8 cellular contexts compared by ENCODE assay signal in genomic region chr6:41894366-41895299, GRCh38. TPM values are rescaled to one million over a fixed set of nuclear protein-coding genes. Genes with fewer than 3 reads are reported as not detected.
A peak's percentile ranks its signal among the peaks of the same experiment; 100 is the strongest.
DNase-seq lines count a peak whose midpoint lies in the region; ATAC-seq and TF ChIP-seq lines count a peak whose summit lies in the region.

No MANE protein-coding gene starts in this region.

- peak; percentile 37 for ATAC-seq in GM18502 (IDR thresholded peaks at IDR 0.05; ENCODE audit: poor library complexity, unreplicated experiment)
- peak; percentile 30 for ATAC-seq in HG03045 (IDR thresholded peaks at IDR 0.05; ENCODE audit: unreplicated experiment)

- intact Hi-C loops in dorsolateral prefrontal cortex (cut with DNase I) (loop anchor here (2.0 to 10.0 kb wide), 3 partner anchors 26 to 148 kb away; partner anchors contain the start of genes BYSL (in 1 of the 2), MED20 (in 1 of the 2), PRICKLE4 (in 1 of the 2) and TOMM6 (in 1 of the 2)), vagina (cut with DNase I) (no loop called here)

- H3K9me2 ChIP-seq in OCI-LY1 (ENCODE audit: low read depth, low read length) = no peaks in the 10 kb centered on the region

- H3F3A ChIP-seq in OCI-LY1 (ENCODE audit: insufficient read depth, low read length) = no peaks in the 10 kb centered on the region

- peak overlapping the region; percentile 57 for H2AFZ ChIP-seq in ACC112 (ENCODE audit: low read length, unreplicated experiment)
- no peak overlapping the region for H2AFZ ChIP-seq in OCI-LY1 (ENCODE audit: low read length)

- H3K4me3 ChIP-seq in ACC112 (ENCODE audit: low read depth, low read length) = peak overlapping the region; percentile 86
- peak overlapping the region; percentile 90 for H3K4me3 ChIP-seq in OCI-LY1 (ENCODE audit: low read depth, low read length, poor library complexity, severe bottlenecking)
- peak overlapping the region; percentile 57 to 96 (median 83) for H3K4me3 ChIP-seq in dorsolateral prefrontal cortex
- H3K4me3 ChIP-seq in vagina = peak overlapping the region; percentile 53 to 69

- H3K4me1 ChIP-seq in ACC112 (ENCODE audit: control insufficient read depth, insufficient read depth, low read length, unreplicated experiment) (peaks cover 13% of the 10 kb centered on the region), OCI-LY1 (ENCODE audit: insufficient read depth, low read length, severe bottlenecking) (peaks cover 44% of the 10 kb centered on the region), vagina (peaks cover 20% of the 10 kb centered on the region)

- TF ChIP-seq CTCF in OCI-LY1 (IDR thresholded peaks at IDR 0.05; ENCODE audit: low read length) = no peak
- no peak for TF ChIP-seq CTCF in dorsolateral prefrontal cortex (IDR thresholded peaks at IDR 0.05 in 54 of 56, conservative IDR thresholded peaks at IDR 0.05 in 2 of 56; ENCODE audit: low read depth in 1 of 56, partially characterized antibody in 56 of 56)
- no peak for TF ChIP-seq CTCF in vagina (IDR thresholded peaks at IDR 0.05)

- H3K36me3 ChIP-seq in ACC112 (ENCODE audit: insufficient read depth, low read length) = no peaks in the 10 kb centered on the region
- peaks cover 7% of the 10 kb centered on the region; the same call in 1 of the 2 replicates for H3K36me3 ChIP-seq in OCI-LY1 (ENCODE audit: insufficient read depth, low read length)
- no peaks in the 10 kb centered on the region for H3K36me3 ChIP-seq in vagina

- DNase-seq in dorsolateral prefrontal cortex (peak in 2 of 10 donors; percentile 11 to 20), midbrain (lab: John Stamatoyannopoulos, UW) (peak; percentile 74), vagina (ENCODE audit: extremely low spot score in 2 of 2) (no peak), SIG-M5 (lab: John Stamatoyannopoulos, UW) (no peak)

- no peak for TF ChIP-seq POLR2A in vagina (IDR thresholded peaks at IDR 0.05)

- H3K27me3 ChIP-seq in ACC112 (ENCODE audit: insufficient read depth, low read length) (no peaks in the 10 kb centered on the region), OCI-LY1 (ENCODE audit: insufficient read depth, low read length) (no peaks in the 10 kb centered on the region), dorsolateral prefrontal cortex (no peaks in the 10 kb centered on the region), vagina (no peaks in the 10 kb centered on the region)

- H3K27ac ChIP-seq in ACC112 (ENCODE audit: low read depth, low read length) (no peak overlapping the region), OCI-LY1 (ENCODE audit: low read depth, low read length, poor library complexity, severe bottlenecking) (peak overlapping the region; percentile 40), dorsolateral prefrontal cortex (peak overlapping the region in 42 of 59 donors; percentile 36 to 93 (median 78)), vagina (peak overlapping the region; percentile 73)

- H3K79me2 ChIP-seq in ACC112 (ENCODE audit: control insufficient read depth, insufficient read depth, low read length, unreplicated experiment) (no peaks in the 10 kb centered on the region), OCI-LY1 (ENCODE audit: insufficient read depth, low read length) (peaks cover 30% of the 10 kb centered on the region)

- peak overlapping the region; percentile 86 for H3K4me2 ChIP-seq in OCI-LY1 (ENCODE audit: low read length)

- no peaks in the 10 kb centered on the region for H4K20me1 ChIP-seq in OCI-LY1 (ENCODE audit: insufficient read depth, low read length)

- H3K9me3 ChIP-seq in OCI-LY1 (ENCODE audit: low read length) (no peaks in the 10 kb centered on the region), vagina (no peaks in the 10 kb centered on the region)

- peak overlapping the region; percentile 95 for H3K9ac ChIP-seq in OCI-LY1 (ENCODE audit: low read length)

RNA-seq across cellular contexts. Expression of gene USP49, which starts 0.5 kb away (rescaled TPM):
- total RNA-seq in dorsolateral prefrontal cortex = 10 to 100 TPM in 92 of 120 experiments, 1 to 10 TPM in 28; 7.2 to 16.4 (median 11.2) TPM
- 9.1 TPM for total RNA-seq in vagina

RNA-seq across cellular contexts. Expression of gene MED20, which starts 26.3 kb away (rescaled TPM):
- 10 to 100 TPM in 118 of 120 experiments, 1 to 10 TPM in 2; 7.2 to 21.0 (median 14.8) TPM for total RNA-seq in dorsolateral prefrontal cortex
- 9.6 TPM for total RNA-seq in vagina

RNA-seq across cellular contexts. Expression of gene BYSL, which starts 26.7 kb away (rescaled TPM):
- 10 to 100 TPM in 69 of 120 experiments, 1 to 10 TPM in 51; 6.6 to 16.7 (median 10.7) TPM for total RNA-seq in dorsolateral prefrontal cortex
- total RNA-seq in vagina = 16.0 TPM

RNA-seq across cellular contexts. Expression of gene CCND3, which starts 47.0 kb away (rescaled TPM):
- total RNA-seq in dorsolateral prefrontal cortex (100 to 1,000 TPM in 21 of 120 experiments, 10 to 100 TPM in 99; 55.7 to 135 (median 83.5) TPM), vagina (122 TPM)
